In the genomic region with DNA sequence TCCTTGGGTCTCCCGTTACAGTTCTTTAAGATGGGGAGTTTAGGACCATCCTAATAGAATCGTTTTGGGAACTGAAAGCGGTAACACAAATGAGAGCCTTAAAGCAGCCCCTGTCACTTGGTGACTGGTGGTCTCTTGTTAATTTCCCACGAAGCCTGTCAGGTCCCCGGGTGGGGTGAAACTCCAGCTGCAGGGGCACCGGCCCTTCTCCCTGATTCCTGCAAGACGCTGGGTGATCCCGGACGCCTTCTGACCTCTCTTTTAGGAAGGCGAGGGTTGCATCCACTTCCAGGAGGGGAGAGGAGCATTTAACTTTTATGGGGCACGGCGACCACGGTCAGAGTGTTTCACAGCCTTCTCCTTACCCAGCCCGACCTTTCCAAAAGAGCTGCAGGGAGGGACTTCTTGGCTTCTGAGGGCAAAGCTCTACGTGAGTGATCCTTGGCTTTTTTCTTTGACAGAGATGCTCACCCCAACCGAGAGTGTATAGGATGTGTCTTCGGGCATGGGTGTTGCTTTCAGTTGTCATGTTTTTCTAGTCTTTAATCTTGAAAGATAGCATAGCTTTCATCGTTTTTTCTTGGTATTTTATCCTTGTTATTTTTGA, we compare ENCODE assay signal across 8 cellular contexts. TPM values are rescaled to one million over a fixed set of nuclear protein-coding genes. Genes with fewer than 3 reads are reported as not detected.
DNase-seq lines count a peak whose midpoint lies in the region; ATAC-seq and TF ChIP-seq lines count a peak whose summit lies in the region.

No MANE protein-coding gene starts in this region.

- H3K4me1 ChIP-seq in body of pancreas (peaks cover 22% of the 10 kb centered on the region), thyroid gland (peaks cover 13 to 18% of the 10 kb centered on the region in 2 donors)

- TF ChIP-seq POLR2A in body of pancreas (IDR thresholded peaks at IDR 0.05) (no peak), thyroid gland (IDR thresholded peaks at IDR 0.05) (no peak)

- intact Hi-C loops in body of pancreas (cut with DNase I) (loop anchor here (10.0 kb wide), 2 partner anchors 51 to 109 kb away; a partner anchor contains a TSS), thyroid gland (cut with DNase I) (loop anchor here (10.0 kb wide), 1 partner anchor 51 kb away; a partner anchor contains a TSS)

- H3K27ac ChIP-seq in body of pancreas (peak overlapping the region; percentile 13 to 67 (median 52)), thyroid gland (peak overlapping the region in 2 of 3 donors; percentile 25 to 54)

- TF ChIP-seq CTCF in body of pancreas (IDR thresholded peaks at IDR 0.05) (no peak), thyroid gland (IDR thresholded peaks at IDR 0.05) (no peak)

- H3K27me3 ChIP-seq in body of pancreas, result no peaks in the 10 kb centered on the region
- H3K27me3 ChIP-seq in thyroid gland, result no peaks in the 10 kb centered on the region

- no peak for ATAC-seq in body of pancreas
- ATAC-seq in GM18520 (IDR thresholded peaks at IDR 0.05; ENCODE audit: unreplicated experiment), result no peak

- peaks cover 0 to 18% (median 0%) of the 10 kb centered on the region in 3 donors for H3K9me3 ChIP-seq in body of pancreas
- H3K9me3 ChIP-seq in thyroid gland, result no peaks in the 10 kb centered on the region

- H3K4me3 ChIP-seq in body of pancreas, result peak overlapping the region; percentile 70 to 72
- peak overlapping the region; percentile 36 to 55 (median 50) for H3K4me3 ChIP-seq in thyroid gland (replicated peaks in 1 of 3)

- peaks cover 3 to 6% of the 10 kb centered on the region in 2 donors for H3K36me3 ChIP-seq in body of pancreas (replicated peaks in 1 of 2; ENCODE audit: insufficient read depth in 1 of 2, low read depth in 2 of 2)
- H3K36me3 ChIP-seq in thyroid gland, result peaks cover 9 to 18% of the 10 kb centered on the region in 2 donors

- WGBS in body of pancreas, 2 donors, result 2% methylated on average over 18 of the region's 18 CpGs
- 5 to 7% methylated on average over 16 to 18 of the region's 18 CpGs for WGBS in thyroid gland, 2 donors

- DNase-seq in activated CD8-positive, alpha-beta memory T cell treated with anti-CD3 and anti-CD28 coated beads for 24 hours, result peak; percentile 60
- no peak for DNase-seq in activated CD8-positive, alpha-beta memory T cell treated with anti-CD3 and anti-CD28 coated beads, Interleukin-2, amount 50 U/mL, for 4 hours
- DNase-seq in LHCN-M2 (ENCODE audit: low read depth) (peak; percentile 4), body of pancreas (peak in 1 of 4 donors; percentile 13), kidney tubule cell (ENCODE audit: low spot score) (peak; percentile 2), thyroid gland (peak; percentile 1 to 11), NCI-H1092 (lab: John Stamatoyannopoulos, UW) (no peak)

RNA-seq across cellular contexts. Expression of a gene that starts 0.7 kb away (rescaled TPM):
- total RNA-seq in LHCN-M2 (2014; rRNA removed) (3.6 and 3.7 TPM in 2 replicates), body of pancreas (1 to 10 TPM; 2.0 to 2.9 TPM), thyroid gland (1 to 10 TPM; 4.0 to 8.3 (median 6.3) TPM)
- 1.5 TPM for polyA plus RNA-seq in LHCN-M2 (2012)

RNA-seq across cellular contexts. Expression of a gene that starts 19.7 kb away (rescaled TPM):
- total RNA-seq in LHCN-M2 (2014; rRNA removed) (14.9 and 17.5 TPM in 2 replicates), body of pancreas (10 to 100 TPM; 19.1 to 20.5 TPM), thyroid gland (10 to 100 TPM; 31.9 to 47.4 (median 36.7) TPM)
- polyA plus RNA-seq in LHCN-M2 (2012), result 3.9 TPM

RNA-seq across cellular contexts. Expression of a gene that starts 27.5 kb away (rescaled TPM):
- total RNA-seq in LHCN-M2 (2014; rRNA removed) (6.1 and 8.2 TPM in 2 replicates), body of pancreas (1 to 10 TPM; 2.3 to 4.9 TPM), thyroid gland (10 to 100 TPM in 3 of 4 donors, 1 to 10 TPM in 1; 8.1 to 12.7 (median 11.3) TPM)
- 2.5 TPM for polyA plus RNA-seq in LHCN-M2 (2012)

RNA-seq across cellular contexts. Expression of a gene that starts 41.9 kb away (rescaled TPM):
- 2.6 and 3.0 TPM in 2 replicates for total RNA-seq in LHCN-M2 (2014; rRNA removed)
- 0.64 TPM for polyA plus RNA-seq in LHCN-M2 (2012)
- 1 to 10 TPM; 1.3 to 2.1 TPM for total RNA-seq in body of pancreas
- 1 to 10 TPM; 2.6 to 4.9 (median 2.8) TPM for total RNA-seq in thyroid gland

RNA-seq across cellular contexts. Expression of a gene that starts 51.0 kb away (rescaled TPM):
- total RNA-seq in LHCN-M2 (2014; rRNA removed) (22.4 and 24.7 TPM in 2 replicates), body of pancreas (10 to 100 TPM in 1 of 2 donors, 1 to 10 TPM in 1; 4.6 to 13.5 TPM), thyroid gland (10 to 100 TPM; 19.3 to 50.0 (median 37.8) TPM)
- 25.3 TPM for polyA plus RNA-seq in LHCN-M2 (2012)

Comparison
In these comparisons a context has a peak if more than half of its experiments do, and no peak if none do; other contexts are left out.
1. DNase-seq: peak in activated CD8-positive, alpha-beta memory T cell treated with anti-CD3 and anti-CD28 coated beads for 24 hours (single experiment), LHCN-M2 (single experiment), kidney tubule cell (single experiment) and thyroid gland (2 of 2); none in activated CD8-positive, alpha-beta memory T cell treated with anti-CD3 and anti-CD28 coated beads, Interleukin-2, amount 50 U/mL, for 4 hours (single experiment) and NCI-H1092 (single experiment).